ENCODE assay signal across 2 cellular contexts in genomic region chr5:19975795-19976194, GRCh38.
TF ChIP-seq lines count a peak whose summit lies in the region.

No MANE protein-coding gene starts in this region.

TF ChIP-seq in SK-N-SH treated with all-trans-retinoic acid at 6 μM for 48 hours, 23 proteins besides CTCF, POLR2A, EP300 and RAD21 (continued from another document):
- TF ChIP-seq TCF4 (CRISPR knock-in tag; IDR thresholded peaks at IDR 0.05; ENCODE audit: borderline replicate concordance) (no peak), CSRNP3 (CRISPR knock-in tag; IDR thresholded peaks at IDR 0.05) (no peak)

TF ChIP-seq in SK-N-SH, 30 proteins besides CTCF, POLR2A, EP300 and RAD21 (continued from another document):
- TF ChIP-seq ZBTB33 (IDR thresholded peaks at IDR 0.05; ENCODE audit: borderline replicate concordance, low read depth), result no peak
